Comparison of ENCODE assay signal across 8 cellular contexts in genomic region chr3:185175370-185175987, GRCh38. TPM values are rescaled to one million over a fixed set of nuclear protein-coding genes. Genes with fewer than 3 reads are reported as not detected.
DNase-seq lines count a peak whose midpoint lies in the region; ATAC-seq lines count a peak whose summit lies in the region.

No MANE protein-coding gene starts in this region.

- H2AK5ac ChIP-seq in trophoblast cell (ENCODE audit: low read length) = no peak overlapping the region

- H3K9ac ChIP-seq in trophoblast cell (ENCODE audit: low read length) = no peak overlapping the region

- no peaks in the 10 kb centered on the region for H3K27me3 ChIP-seq in trophoblast cell (ENCODE audit: insufficient read depth, low read length)

- POLR2A ChIA-PET in naive thymus-derived CD8-positive, alpha-beta T cell (lab: Charles Lee) = no interaction called here

- no peak overlapping the region for H3K23ac ChIP-seq in trophoblast cell (ENCODE audit: low read length)

- no peaks in the 10 kb centered on the region for H3K9me3 Mint-ChIP-seq in naive thymus-derived CD8-positive, alpha-beta T cell

- H3K4me1 ChIP-seq in trophoblast cell (ENCODE audit: control insufficient read depth in 1 of 2, insufficient read depth in 2 of 2, low read length in 2 of 2) = peaks cover 5 to 6% of the 10 kb centered on the region in 2 experiments

- peak overlapping the region; percentile 10 for H2BK120ac ChIP-seq in trophoblast cell (ENCODE audit: insufficient read depth, low read length, poor library complexity)

- no peak overlapping the region for H3K4me3 ChIP-seq in trophoblast cell (ENCODE audit: low read depth, low read length)

- H3K4me3 Mint-ChIP-seq in naive thymus-derived CD8-positive, alpha-beta T cell = peak overlapping the region in 1 of 10 donors; percentile 12

- peak overlapping the region; percentile 25 for H3K4me2 ChIP-seq in trophoblast cell (ENCODE audit: low read length)

- H3K27ac Mint-ChIP-seq in naive thymus-derived CD8-positive, alpha-beta T cell = no peak overlapping the region

- H3K79me2 ChIP-seq in trophoblast cell (ENCODE audit: control insufficient read depth, insufficient read depth, low read length, poor library complexity) = no peaks in the 10 kb centered on the region

- H3K27ac ChIP-seq in trophoblast cell (ENCODE audit: low read depth, low read length) = peak overlapping the region; percentile 9

- no peaks in the 10 kb centered on the region for H3K36me3 ChIP-seq in trophoblast cell (ENCODE audit: control insufficient read depth in 1 of 2, insufficient read depth in 2 of 2, low read length in 2 of 2)

- H4K8ac ChIP-seq in trophoblast cell (ENCODE audit: low read depth, low read length) = peak overlapping the region; percentile 88

- peak overlapping the region; percentile 46 for H2BK12ac ChIP-seq in trophoblast cell (ENCODE audit: low read length)

- peaks cover 6 to 15% (median 7%) of the 10 kb centered on the region in 5 donors for H3K27me3 Mint-ChIP-seq in naive thymus-derived CD8-positive, alpha-beta T cell

- no peaks in the 10 kb centered on the region for H3K36me3 Mint-ChIP-seq in naive thymus-derived CD8-positive, alpha-beta T cell

- peak overlapping the region; percentile 14 for H2BK5ac ChIP-seq in trophoblast cell (ENCODE audit: low read depth, low read length, poor library complexity)

- peak; percentile 65 for DNase-seq in OCI-M1 (lab: John Stamatoyannopoulos, UW)
- DNase-seq in globus pallidus (ENCODE audit: low spot score) = peak; percentile 89
- DNase-seq in trophoblast cell = no peak
- DNase-seq in naive thymus-derived CD8-positive, alpha-beta T cell = no peak
- no peak for DNase-seq in NCI-H226

- WGBS in trophoblast cell (ENCODE audit: extremely low coverage, insufficient coverage, insufficient read length) = no CpG with 5 or more reads among the region's 15 CpGs

- H3K4me1 Mint-ChIP-seq in naive thymus-derived CD8-positive, alpha-beta T cell = peaks cover 0 to 5% (median 0%) of the 10 kb centered on the region in 4 donors

- ATAC-seq in GM18873 (IDR thresholded peaks at IDR 0.05; ENCODE audit: low FRiP score, unreplicated experiment) = peak; percentile 60
- ATAC-seq in HG03045 (IDR thresholded peaks at IDR 0.05; ENCODE audit: unreplicated experiment) = peak; percentile 66
- no peak for ATAC-seq in naive thymus-derived CD8-positive, alpha-beta T cell
- no peak for ATAC-seq in HG03469 (IDR thresholded peaks at IDR 0.05; ENCODE audit: unreplicated experiment)

- no peaks in the 10 kb centered on the region for H3K9me3 ChIP-seq in trophoblast cell (ENCODE audit: insufficient read depth, low read depth, low read length)

- peak overlapping the region; percentile 49 for H4K91ac ChIP-seq in trophoblast cell (ENCODE audit: low read depth, low read length)

- H4K12ac ChIP-seq in trophoblast cell (ENCODE audit: low read depth, low read length) = peak overlapping the region; percentile 61

- peak overlapping the region; percentile 89 for H2AFZ ChIP-seq in trophoblast cell (ENCODE audit: insufficient read depth, low read length, poor library complexity)

- peaks cover 3% of the 10 kb centered on the region for H3K79me1 ChIP-seq in trophoblast cell (ENCODE audit: low read length)

- H3K14ac ChIP-seq in trophoblast cell (ENCODE audit: low read length) = peak overlapping the region; percentile 19

- peak overlapping the region; percentile 16 for H3K18ac ChIP-seq in trophoblast cell (ENCODE audit: low read length)

- no peak overlapping the region for H3K4ac ChIP-seq in trophoblast cell (ENCODE audit: low read depth, low read length)

RNA-seq across cellular contexts. Expression of gene C3orf70, which starts 22.6 kb away (rescaled TPM):
- 0.22 and 0.29 TPM in 2 replicates for polyA plus RNA-seq in trophoblast cell (2013)
- not detected for total RNA-seq in naive thymus-derived CD8-positive, alpha-beta T cell
- under 1 TPM in 1 of 3 donors, not detected in 2; 0.07 TPM for polyA plus RNA-seq in naive thymus-derived CD8-positive, alpha-beta T cell

Comparison
In these comparisons a context has a peak if more than half of its experiments do, and no peak if none do; other contexts are left out.
1. ATAC-seq: peak in GM18873 (single experiment) and HG03045 (single experiment); none in naive thymus-derived CD8-positive, alpha-beta T cell (0 of 2) and HG03469 (single experiment).
2. DNase-seq: peak in OCI-M1 (single experiment) and globus pallidus (single experiment); none in trophoblast cell (0 of 2), naive thymus-derived CD8-positive, alpha-beta T cell (0 of 10) and NCI-H226 (single experiment).